Comparison of ENCODE assay signal across 11 cellular contexts in the genomic region with DNA sequence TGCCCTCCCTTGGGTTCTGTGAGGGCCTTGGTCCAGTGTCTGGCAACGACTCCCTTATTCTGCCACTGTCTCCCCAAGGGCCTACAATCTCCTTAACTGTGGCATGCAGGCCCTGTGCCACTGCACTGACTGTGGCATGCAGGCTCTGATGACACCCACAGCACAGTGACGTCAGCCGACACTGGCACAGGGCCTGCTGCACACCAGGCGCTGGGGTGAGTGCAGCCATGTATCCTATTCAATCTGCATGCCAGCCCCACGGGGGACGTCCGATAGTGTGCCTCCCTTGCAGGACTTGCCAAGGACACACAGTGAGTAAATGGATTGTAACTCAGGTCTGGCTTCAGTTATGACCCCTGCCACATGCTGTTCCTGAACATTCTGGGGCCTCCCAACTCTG. TPM values are rescaled to one million over a fixed set of nuclear protein-coding genes. Genes with fewer than 3 reads are reported as not detected.
A peak's percentile ranks its signal among the peaks of the same experiment; 100 is the strongest.
DNase-seq lines count a peak whose midpoint lies in the region; ATAC-seq and TF ChIP-seq lines count a peak whose summit lies in the region.
"Had no signal": no experiment of that assay in that cellular context is flagged by ENCODE, and none has a peak within 500 bp of the region (broad histone marks: within the 10 kb centered on the region; RNA-seq: fewer than 3 reads in every experiment).

No MANE protein-coding gene starts in this region.

- H3K27me3 ChIP-seq in adipocyte (replicated peaks; ENCODE audit: control insufficient read depth, insufficient read depth, low read length), result no peaks in the 10 kb centered on the region
- no peaks in the 10 kb centered on the region for H3K27me3 ChIP-seq in rectal smooth muscle tissue (ENCODE audit: control insufficient read depth, insufficient read depth, low read length)
- no peaks in the 10 kb centered on the region for H3K27me3 ChIP-seq in foreskin keratinocyte
- H3K27me3 ChIP-seq: SJSA1 had no signal

- H3K36me3 ChIP-seq in adipocyte (ENCODE audit: control insufficient read depth, insufficient read depth, low read length, severe bottlenecking), result peaks cover 7% of the 10 kb centered on the region
- H3K36me3 ChIP-seq in rectal smooth muscle tissue (ENCODE audit: control insufficient read depth, insufficient read depth, low read length), result no peaks in the 10 kb centered on the region
- H3K36me3 ChIP-seq: SJSA1 had no signal

- H3K9ac ChIP-seq in adipocyte (ENCODE audit: low read length), result no peak overlapping the region
- no peak overlapping the region for H3K9ac ChIP-seq in rectal smooth muscle tissue (ENCODE audit: low read length)

- TF ChIP-seq CTCF in C4-2B (conservative IDR thresholded peaks at IDR 0.05), result no peak
- TF ChIP-seq CTCF in foreskin keratinocyte (conservative IDR thresholded peaks at IDR 0.05), result no peak

- peak; percentile 40 for DNase-seq in adipocyte (ENCODE audit: low read depth)
- peak; percentile 93 for DNase-seq in cardiac septum (ENCODE audit: low spot score)
- no peak for DNase-seq in NCI-H2196 (lab: John Stamatoyannopoulos, UW; ENCODE audit: unreplicated experiment)
- DNase-seq in foreskin keratinocyte, result no peak
- DNase-seq: activated CD8-positive, alpha-beta T cell treated with anti-CD3 and anti-CD28 coated beads for 36 hours; CD4-positive, alpha-beta T cell had no signal

- intact Hi-C loops in cardiac septum (cut with DNase I), result loop anchor here (1.0 kb wide), 1 partner anchor 31 kb away; no protein-coding TSS in a partner anchor

- peak overlapping the region; percentile 95 for H3K27ac ChIP-seq in C4-2B
- peak overlapping the region; percentile 63 for H3K27ac ChIP-seq in rectal smooth muscle tissue (ENCODE audit: low read depth, low read length)
- no peak overlapping the region for H3K27ac ChIP-seq in foreskin keratinocyte
- H3K27ac ChIP-seq: SJSA1 had no signal

- no peaks in the 10 kb centered on the region for H3K9me3 ChIP-seq in adipocyte (ENCODE audit: control insufficient read depth, low read length)
- H3K9me3 ChIP-seq: SJSA1 had no signal

- ATAC-seq in GM19324 (IDR thresholded peaks at IDR 0.05; ENCODE audit: low FRiP score, unreplicated experiment), result no peak
- ATAC-seq in HG02885 (IDR thresholded peaks at IDR 0.05; ENCODE audit: poor library complexity, unreplicated experiment), result no peak
- no peak for ATAC-seq in foreskin keratinocyte
- ATAC-seq: activated CD8-positive, alpha-beta T cell treated with anti-CD3 and anti-CD28 coated beads for 36 hours had no signal

- H3K4me1 ChIP-seq in adipocyte (ENCODE audit: control insufficient read depth, insufficient read depth, low read length) (peaks cover 8% of the 10 kb centered on the region), rectal smooth muscle tissue (ENCODE audit: control insufficient read depth, insufficient read depth, low read length) (peaks cover 8% of the 10 kb centered on the region), foreskin keratinocyte (no peaks in the 10 kb centered on the region)
- H3K4me1 ChIP-seq: SJSA1 had no signal

- no peak overlapping the region for H3K4me3 ChIP-seq in adipocyte (ENCODE audit: low read length)
- no peak overlapping the region for H3K4me3 ChIP-seq in rectal smooth muscle tissue (ENCODE audit: low read length)
- H3K4me3 ChIP-seq: SJSA1 had no signal

RNA-seq across cellular contexts. Expression of a gene that starts 39.8 kb away (rescaled TPM):
- 4.4 TPM for total RNA-seq in cardiac septum
- 0.10 and 0.11 TPM in 2 replicates for total RNA-seq in foreskin keratinocyte
- polyA plus RNA-seq in foreskin keratinocyte, result 0.07 and 0.08 TPM in 2 replicates

RNA-seq across cellular contexts. Expression of a gene that starts 55.6 kb away (rescaled TPM):
- 16.8 TPM for total RNA-seq in cardiac septum
- 48.2 and 52.4 TPM in 2 replicates for total RNA-seq in foreskin keratinocyte
- polyA plus RNA-seq in foreskin keratinocyte, result 52.5 and 52.7 TPM in 2 replicates

RNA-seq across cellular contexts. Expression of a gene that starts 59.2 kb away (rescaled TPM):
- 30.5 TPM for total RNA-seq in cardiac septum
- total RNA-seq in foreskin keratinocyte, result 11.2 and 12.1 TPM in 2 replicates
- 9.3 and 9.7 TPM in 2 replicates for polyA plus RNA-seq in foreskin keratinocyte

Comparison
In these comparisons a context has a peak if more than half of its experiments do, and no peak if none do; other contexts are left out.
1. DNase-seq: peak in adipocyte (single experiment) and cardiac septum (single experiment); none in NCI-H2196 (single experiment) and foreskin keratinocyte (0 of 2).